Comparison of ENCODE assay signal across 22 cellular contexts in the genomic region with DNA sequence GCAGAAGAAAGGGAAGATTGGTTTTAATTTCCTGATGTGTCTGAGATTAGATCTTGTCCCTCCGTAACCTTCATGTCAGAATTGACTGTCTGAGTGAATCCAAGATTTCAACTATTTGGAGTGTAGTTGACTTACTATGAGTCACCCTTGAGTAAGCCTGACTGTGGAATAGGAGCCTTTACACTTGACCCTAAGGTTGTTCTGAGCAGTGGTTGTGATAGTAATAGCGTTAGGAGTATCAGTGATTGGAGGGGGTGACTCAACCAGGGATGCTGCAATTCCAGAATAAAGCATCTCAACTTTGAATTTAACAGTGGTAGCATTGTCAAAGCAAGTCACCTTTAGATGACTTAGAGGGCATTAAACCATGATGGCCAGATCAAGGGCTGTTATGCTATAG.
"Had no signal": no experiment of that assay in that cellular context is flagged by ENCODE, and none has a peak within 500 bp of the region (broad histone marks: within the 10 kb centered on the region; RNA-seq: fewer than 3 reads in every experiment).

No MANE protein-coding gene starts in this region.

- H3K36me3 Mint-ChIP-seq: activated naive CD4-positive, alpha-beta T cell treated with anti-CD3 and anti-CD28 coated beads, Interleukin-2, amount 50 U/mL, for 72 hours; brain; natural killer cell had no signal

- H3K4me3 Mint-ChIP-seq: activated T-cell treated with anti-CD3 and anti-CD28 coated beads, Interleukin-2, amount 50 U/mL, for 24 hours; activated T-helper 17 cell treated with anti-CD3 and anti-CD28 coated beads, Interleukin-2, amount 50 U/mL, for 72 hours; brain; dendritic cell treated with granulocyte-macrophage colony-stimulating factor and Interleukin-4, amounts not matched to agents 40 ng/mL and 50 ng/mL, for 4 days; natural killer cell; T-helper 1 cell treated with Interleukin-12 subunit alpha and Interleukin-12 subunit beta and Interleukin-4 antibody, amounts not matched to agents 30 μg/mL and 1 μg/mL, for 36 hours; WTC11 had no signal

- H3K4me1 Mint-ChIP-seq: activated T-helper 17 cell treated with anti-CD3 and anti-CD28 coated beads, Interleukin-2, amount 50 U/mL, for 72 hours; brain; natural killer cell; WTC11 had no signal

- H3K27me3 ChIP-seq: testis had no signal

- H3K4me3 ChIP-seq: testis had no signal

- H3K27ac Mint-ChIP-seq: activated naive CD4-positive, alpha-beta T cell treated with anti-CD3 and anti-CD28 coated beads, Interleukin-2, amount 50 U/mL, for 72 hours; activated T-cell treated with anti-CD3 and anti-CD28 coated beads, Interleukin-2, amount 50 U/mL, for 24 hours; activated T-helper 17 cell treated with anti-CD3 and anti-CD28 coated beads, Interleukin-2, amount 50 U/mL, for 72 hours; brain; dendritic cell treated with granulocyte-macrophage colony-stimulating factor and Interleukin-4, amounts not matched to agents 40 ng/mL and 50 ng/mL, for 4 days; natural killer cell; progenitor cell of endocrine pancreas; T-helper 1 cell treated with Interleukin-12 subunit alpha and Interleukin-12 subunit beta and Interleukin-4 antibody, amounts not matched to agents 30 μg/mL and 1 μg/mL, for 36 hours; WTC11 had no signal

- H3K9me3 Mint-ChIP-seq: dendritic cell treated with granulocyte-macrophage colony-stimulating factor and Interleukin-4, amounts not matched to agents 40 ng/mL and 50 ng/mL, for 4 days; T-helper 1 cell treated with Interleukin-12 subunit alpha and Interleukin-12 subunit beta and Interleukin-4 antibody, amounts not matched to agents 30 μg/mL and 1 μg/mL, for 36 hours had no signal

- H3K27ac ChIP-seq: testis had no signal

- H3K27me3 Mint-ChIP-seq: activated T-cell treated with anti-CD3 and anti-CD28 coated beads, Interleukin-2, amount 50 U/mL, for 24 hours; activated T-helper 17 cell treated with anti-CD3 and anti-CD28 coated beads, Interleukin-2, amount 50 U/mL, for 72 hours; brain; dendritic cell treated with granulocyte-macrophage colony-stimulating factor and Interleukin-4, amounts not matched to agents 40 ng/mL and 50 ng/mL, for 4 days; progenitor cell of endocrine pancreas had no signal

- DNase-seq: activated CD8-positive, alpha-beta memory T cell treated with anti-CD3 and anti-CD28 coated beads for 24 hours; activated CD8-positive, alpha-beta memory T cell treated with anti-CD3 and anti-CD28 coated beads, Interleukin-2, amount 50 U/mL, for 4 hours; activated T-cell treated with anti-CD3 and anti-CD28 coated beads, Interleukin-2, amount 50 U/mL, for 24 hours; aorta; caudate nucleus; effector CD4-positive, alpha-beta T cell; head of caudate nucleus; islet precursor cell; midbrain; natural killer cell; stimulated activated CD4-positive, alpha-beta T cell treated with anti-CD3 and anti-CD28 coated beads, Interleukin-2, amount 100 ng/mL, for 48 hours; stimulated activated naive CD4-positive, alpha-beta T cell; T1000; testis; trophoblast cell had no signal
